In genomic region chr2:185970148-185970852, GRCh38 we compare ENCODE assay signal across 21 cellular contexts.
DNase-seq lines count a peak whose midpoint lies in the region; ATAC-seq and TF ChIP-seq lines count a peak whose summit lies in the region.
"Had no signal": no experiment of that assay in that cellular context is flagged by ENCODE, and none has a peak within 500 bp of the region (broad histone marks: within the 10 kb centered on the region; RNA-seq: fewer than 3 reads in every experiment).

No MANE protein-coding gene starts in this region.

- H3K4me3 ChIP-seq in GM23248 = no peak overlapping the region
- no peak overlapping the region for H3K4me3 ChIP-seq in RWPE2 (ENCODE audit: severe bottlenecking)
- no peak overlapping the region for H3K4me3 ChIP-seq in CD8-positive, alpha-beta T cell (ENCODE audit: low read depth, low read length)
- H3K4me3 ChIP-seq: sigmoid colon had no signal

- H3K27ac Mint-ChIP-seq in nephron progenitor cell = peak overlapping the region; percentile 73
- no peak overlapping the region for H3K27ac Mint-ChIP-seq in CD8-positive, alpha-beta T cell
- H3K27ac Mint-ChIP-seq: T-helper 2 cell treated with Interferon-gamma antibody and Interleukin-4, amounts not matched to agents 5 μg/mL and 100 μg/mL, for 36 hours had no signal

- H3K9me3 ChIP-seq in GM23248 (ENCODE audit: low read depth) (no peaks in the 10 kb centered on the region), RWPE2 (ENCODE audit: severe bottlenecking) (no peaks in the 10 kb centered on the region)
- H3K9me3 ChIP-seq in CD8-positive, alpha-beta T cell (ENCODE audit: low read length) = peaks cover 8% of the 10 kb centered on the region
- H3K9me3 ChIP-seq: sigmoid colon had no signal

- H3K36me3 Mint-ChIP-seq in nephron progenitor cell (ENCODE audit: low read depth) = peaks cover 7% of the 10 kb centered on the region
- H3K36me3 Mint-ChIP-seq in CD8-positive, alpha-beta T cell = peaks cover 6% of the 10 kb centered on the region

- intact Hi-C loops in CD8-positive, alpha-beta T cell (cut with DNase I, micrococcal nuclease) = no loop called here

- ATAC-seq in RWPE2 (ENCODE audit: low read depth) (peak; percentile 80), esophagus mucosa (peak; percentile 56)
- ATAC-seq in CD8-positive, alpha-beta T cell = no peak

- H3K4me1 ChIP-seq in GM23248 (ENCODE audit: insufficient read depth) (no peaks in the 10 kb centered on the region), RWPE2 (ENCODE audit: insufficient read depth, poor library complexity, severe bottlenecking) (no peaks in the 10 kb centered on the region)
- no peaks in the 10 kb centered on the region for H3K4me1 ChIP-seq in CD8-positive, alpha-beta T cell (ENCODE audit: insufficient read depth, low read length)
- H3K4me1 ChIP-seq: sigmoid colon had no signal

- H3K27me3 Mint-ChIP-seq in nephron progenitor cell (ENCODE audit: low read depth, poor library complexity) = no peaks in the 10 kb centered on the region
- H3K27me3 Mint-ChIP-seq in CD8-positive, alpha-beta T cell (ENCODE audit: low read depth) = no peaks in the 10 kb centered on the region

- H3K4me1 Mint-ChIP-seq in nephron progenitor cell = peaks cover 8% of the 10 kb centered on the region
- H3K4me1 Mint-ChIP-seq in CD8-positive, alpha-beta T cell (ENCODE audit: low read depth) = no peaks in the 10 kb centered on the region

- H3K27me3 ChIP-seq in GM23248 (replicated peaks; ENCODE audit: insufficient read depth) (no peaks in the 10 kb centered on the region), RWPE2 (ENCODE audit: insufficient read depth, poor library complexity, severe bottlenecking) (no peaks in the 10 kb centered on the region)
- H3K27me3 ChIP-seq in CD8-positive, alpha-beta T cell (ENCODE audit: insufficient read depth, low read length) = no peaks in the 10 kb centered on the region
- H3K27me3 ChIP-seq: sigmoid colon had no signal

- DNase-seq in GM23248 (peak; percentile 2), RWPE2 (ENCODE audit: low spot score) (no peak), nephron progenitor cell (no peak), NCI-H526 treated with DMSO at 0.1 percent for 48 hours (lab: John Stamatoyannopoulos, UW) (no peak), substantia nigra (lab: John Stamatoyannopoulos, UW) (no peak), NCI-H345 treated with DMSO at 0.1 percent for 48 hours (lab: John Stamatoyannopoulos, UW; ENCODE audit: unreplicated experiment) (no peak)
- no peak for DNase-seq in CD8-positive, alpha-beta T cell
- DNase-seq: activated CD4-positive, CD25-positive, alpha-beta regulatory T cell; caudate nucleus; effector CD4-positive, alpha-beta T cell; midbrain; NCI-H1092; NCI-H2081 treated with DMSO at 0.1 percent for 48 hours; NCI-H524; nucleus accumbens; OCI-M1; sigmoid colon; stimulated activated CD4-positive, alpha-beta T cell treated with anti-CD3 and anti-CD28 coated beads, Interleukin-1b, Interleukin-23, amount 100 ng/mL, for 48 hours had no signal

- no peak overlapping the region for H3K4me3 Mint-ChIP-seq in nephron progenitor cell
- no peak overlapping the region for H3K4me3 Mint-ChIP-seq in CD8-positive, alpha-beta T cell
- H3K4me3 Mint-ChIP-seq: T-helper 2 cell treated with Interferon-gamma antibody and Interleukin-4, amounts not matched to agents 5 μg/mL and 100 μg/mL, for 36 hours had no signal

- no peaks in the 10 kb centered on the region for H3K79me2 ChIP-seq in GM23248 (ENCODE audit: insufficient read depth)

- no peak overlapping the region for H3K4me2 ChIP-seq in GM23248 (ENCODE audit: unreplicated experiment)
- H3K4me2 ChIP-seq: KMS-11 had no signal

- H4K20me1 ChIP-seq in GM23248 (ENCODE audit: insufficient read depth) = no peaks in the 10 kb centered on the region

- no peak overlapping the region for H2AFZ ChIP-seq in GM23248

- POLR2A ChIA-PET in CD8-positive, alpha-beta T cell (lab: Charles Lee) = no interaction called here

- H3K36me3 ChIP-seq in GM23248 (ENCODE audit: low read depth) (no peaks in the 10 kb centered on the region), RWPE2 (ENCODE audit: low read depth) (no peaks in the 10 kb centered on the region)
- H3K36me3 ChIP-seq in CD8-positive, alpha-beta T cell (ENCODE audit: insufficient read depth, low read length) = no peaks in the 10 kb centered on the region
- H3K36me3 ChIP-seq: sigmoid colon had no signal

- peaks cover 9% of the 10 kb centered on the region for H3K9me3 Mint-ChIP-seq in nephron progenitor cell
- H3K9me3 Mint-ChIP-seq in CD8-positive, alpha-beta T cell = peaks cover 11% of the 10 kb centered on the region

- WGBS in GM23248 (ENCODE audit: low coverage in 1 of 2, low lambda C conversion rate in 2 of 2, missing lambda C conversion rate in 2 of 2), 2 experiments = 73 to 83% methylated on average over 3 of the region's 3 CpGs

- no peaks in the 10 kb centered on the region for H3F3A ChIP-seq in GM23248 (ENCODE audit: insufficient read depth)

- no peaks in the 10 kb centered on the region for H3K9me2 ChIP-seq in GM23248 (ENCODE audit: insufficient read depth)

- in situ Hi-C loops in GM23248 (cut with MboI) = no loop called here

- CTCF ChIA-PET in CD8-positive, alpha-beta T cell (lab: Charles Lee) = no interaction called here

- H3K27ac ChIP-seq in GM23248 (no peak overlapping the region), RWPE2 (ENCODE audit: poor library complexity, severe bottlenecking) (no peak overlapping the region), substantia nigra (ENCODE audit: low read depth, low read length, poor library complexity, severe bottlenecking) (no peak overlapping the region)
- no peak overlapping the region for H3K27ac ChIP-seq in CD8-positive, alpha-beta T cell (ENCODE audit: low read depth, low read length)
- H3K27ac ChIP-seq: KMS-11, sigmoid colon had no signal

- TF ChIP-seq CTCF in RWPE2 (IDR thresholded peaks at IDR 0.05; ENCODE audit: poor library complexity, severe bottlenecking) (no peak), nephron progenitor cell (IDR thresholded peaks at IDR 0.05) (no peak)
- no peak for TF ChIP-seq CTCF in CD8-positive, alpha-beta T cell (IDR thresholded peaks at IDR 0.05)

- H3K9ac ChIP-seq in GM23248 = no peak overlapping the region
- H3K9ac ChIP-seq: KMS-11 had no signal
